ENCODE assay signal across 8 cellular contexts in the genomic region with DNA sequence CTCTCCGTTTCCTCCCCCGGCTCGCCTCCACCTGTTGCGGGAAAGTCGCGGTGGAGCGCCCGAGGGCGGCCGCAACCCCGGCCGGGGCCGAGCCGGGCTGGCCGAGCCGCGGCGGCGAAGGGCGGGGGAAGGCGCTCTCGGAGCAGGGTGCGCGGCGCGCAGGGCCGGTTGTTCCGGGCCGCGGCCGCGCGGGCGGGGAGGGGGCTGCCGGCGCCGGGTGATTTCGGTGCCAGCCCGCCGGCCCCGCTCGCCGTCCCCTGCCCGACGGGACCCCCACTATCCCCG. TPM values are rescaled to one million over a fixed set of nuclear protein-coding genes. Genes with fewer than 3 reads are reported as not detected.
DNase-seq lines count a peak whose midpoint lies in the region; ATAC-seq and TF ChIP-seq lines count a peak whose summit lies in the region.

No MANE protein-coding gene starts in this region.

- peaks cover 7% of the 10 kb centered on the region for H3K27me3 ChIP-seq in upper lobe of right lung

- no peaks in the 10 kb centered on the region for H3K4me1 Mint-ChIP-seq in memory B cell

- H3K9me3 Mint-ChIP-seq in memory B cell, result no peaks in the 10 kb centered on the region

- intact Hi-C loops in upper lobe of right lung (cut with DNase I), result no loop called here

- peak overlapping the region; percentile 52 for H3K4me3 Mint-ChIP-seq in memory B cell

- H3K4me3 ChIP-seq in coronary artery, result peak overlapping the region; percentile 76
- peak overlapping the region; percentile 69 for H3K4me3 ChIP-seq in upper lobe of right lung

- H3K4me1 ChIP-seq in upper lobe of right lung, result peaks cover 12% of the 10 kb centered on the region

- H3K27ac ChIP-seq in coronary artery, result no peak overlapping the region
- peak overlapping the region; percentile 63 for H3K27ac ChIP-seq in upper lobe of right lung

- peak; percentile 78 for DNase-seq in DMS53 (lab: John Stamatoyannopoulos, UW)
- no peak for DNase-seq in DMS53 treated with DMSO at 0.1 percent for 48 hours (lab: John Stamatoyannopoulos, UW; ENCODE audit: unreplicated experiment)
- peak; percentile 38 for DNase-seq in HuH-7.5 (ENCODE audit: low spot score)
- DNase-seq in coronary artery (ENCODE audit: low spot score), result no peak
- no peak for DNase-seq in memory B cell (ENCODE audit: low spot score in 2 of 2)
- DNase-seq in upper lobe of right lung, result no peak
- no peak for DNase-seq in COR-L47 (lab: John Stamatoyannopoulos, UW)

- TF ChIP-seq CTCF in coronary artery (IDR thresholded peaks at IDR 0.05) (no peak), upper lobe of right lung (IDR thresholded peaks at IDR 0.05) (no peak)

- peaks cover 16% of the 10 kb centered on the region for H3K27me3 Mint-ChIP-seq in memory B cell

- H3K9me3 ChIP-seq in upper lobe of right lung, result no peaks in the 10 kb centered on the region

- no peak overlapping the region for H3K27ac Mint-ChIP-seq in memory B cell

- ATAC-seq in GM21576 (IDR thresholded peaks at IDR 0.05; ENCODE audit: unreplicated experiment) (peak; percentile 43), memory B cell (ENCODE audit: low read depth) (peak; percentile 65), upper lobe of right lung (peak; percentile 75)

- H3K36me3 ChIP-seq in upper lobe of right lung, result no peaks in the 10 kb centered on the region

- H3K36me3 Mint-ChIP-seq in memory B cell, result no peaks in the 10 kb centered on the region

RNA-seq across cellular contexts. Expression of a gene that starts 0.2 kb away (rescaled TPM):
- total RNA-seq in upper lobe of right lung, result 23.2 TPM

Comparison
In these comparisons a context has a peak if more than half of its experiments do, and no peak if none do; other contexts are left out.
1. DNase-seq: peak in DMS53 (single experiment) and HuH-7.5 (single experiment); none in DMS53 treated with DMSO at 0.1 percent for 48 hours (single experiment), coronary artery (single experiment), memory B cell (0 of 2), upper lobe of right lung (single experiment) and COR-L47 (single experiment).
2. Peak in every context shown above with its lines, with median percentiles within 50 percentile points of each other: ATAC-seq.